In genomic region chr6:158059108-158059507, GRCh38 we compare ENCODE assay signal across 18 cellular contexts.
DNase-seq lines count a peak whose midpoint lies in the region; ATAC-seq, FAIRE-seq and TF ChIP-seq lines count a peak whose summit lies in the region.
"Had no signal": no experiment of that assay in that cellular context is flagged by ENCODE, and none has a peak within 500 bp of the region (broad histone marks: within the 10 kb centered on the region; RNA-seq: fewer than 3 reads in every experiment).

No MANE protein-coding gene starts in this region.

- no peak for TF ChIP-seq RAD21 in HepG2 (CRISPR knock-in tag; IDR thresholded peaks at IDR 0.05)

- H3K27me3 ChIP-seq in HepG2 (ENCODE audit: control insufficient read depth in 1 of 2, insufficient read depth in 2 of 2, low read length in 2 of 2) (no peaks in the 10 kb centered on the region), right lobe of liver (no peaks in the 10 kb centered on the region), neuronal stem cell (ENCODE audit: control insufficient read depth in 3 of 3, insufficient read depth in 3 of 3, low read depth in 1 of 3, low read length in 3 of 3) (no peaks in the 10 kb centered on the region)
- H3K27me3 ChIP-seq: esophagus muscularis mucosa had no signal

- no peak overlapping the region for H3K23ac ChIP-seq in neuronal stem cell (ENCODE audit: low read depth, low read length, poor library complexity)

- no peak overlapping the region for H3K18ac ChIP-seq in neuronal stem cell (ENCODE audit: low read length)

- ATAC-seq in HepG2, result peak; percentile 5; the same call in 1 of the 3 replicates
- ATAC-seq in right lobe of liver, result no peak
- ATAC-seq in activated CD4-positive, CD25-positive, alpha-beta regulatory T cell treated with anti-CD3 and anti-CD28 coated beads, Interleukin-2, amount 50 U/mL, for 24 hours, result no peak

- H3K4me3 ChIP-seq in HepG2 (replicated peaks in 1 of 3; ENCODE audit: insufficient read depth in 1 of 3, low read depth in 2 of 3, low read length in 3 of 3), result no peak overlapping the region
- H3K4me3 ChIP-seq in right lobe of liver, result no peak overlapping the region
- H3K4me3 ChIP-seq in neuronal stem cell (ENCODE audit: low read length in 2 of 2), result no peak overlapping the region
- H3K4me3 ChIP-seq: esophagus muscularis mucosa had no signal

- CTCF ChIA-PET in HepG2 (lab: Yijun Ruan, JAX; ENCODE audit: low intra/inter-chr PET ratio, low total read pairs), result no interaction called here

- no peak overlapping the region for H2BK15ac ChIP-seq in neuronal stem cell (ENCODE audit: low read length)

- H3K9me3 ChIP-seq in HepG2 (ENCODE audit: low read length) (no peaks in the 10 kb centered on the region), right lobe of liver (no peaks in the 10 kb centered on the region), neuronal stem cell (replicated peaks in 1 of 2; ENCODE audit: control insufficient read depth in 2 of 2, insufficient read depth in 1 of 2, low read depth in 1 of 2, low read length in 2 of 2) (peaks cover 4 to 11% of the 10 kb centered on the region in 2 donors)
- H3K9me3 ChIP-seq: Caco-2, esophagus muscularis mucosa had no signal

- H3K4me2 ChIP-seq in HepG2 (ENCODE audit: low read depth, low read length) (no peak overlapping the region), neuronal stem cell (ENCODE audit: insufficient read depth, low read length, poor library complexity, severe bottlenecking) (no peak overlapping the region)

- POLR2A ChIA-PET in HepG2 (lab: Yijun Ruan, JAX), result interaction anchor here (1.0 to 1.7 kb wide), 2 partner anchors 10 to 47 kb away, joined by 4 to 6 read pairs; no protein-coding TSS in a partner anchor

- peak overlapping the region; percentile 54 for H2BK5ac ChIP-seq in neuronal stem cell (ENCODE audit: low read length)

- TF ChIP-seq CTCF in HepG2 (CRISPR knock-in tag; IDR thresholded peaks at IDR 0.05) (no peak), right lobe of liver (IDR thresholded peaks at IDR 0.05) (no peak)

- peak overlapping the region; percentile 6 for H3K4ac ChIP-seq in neuronal stem cell (ENCODE audit: low read length)

- H4K20me1 ChIP-seq in HepG2 (ENCODE audit: insufficient read depth, low read length), result peaks cover 3% of the 10 kb centered on the region; the same call in 1 of the 2 replicates

- no peak overlapping the region for H4K8ac ChIP-seq in neuronal stem cell (ENCODE audit: low read depth, low read length)

- peak overlapping the region; percentile 91 for H2AK5ac ChIP-seq in neuronal stem cell (ENCODE audit: low read depth, low read length)

- no peak for TF ChIP-seq EP300 in HepG2 (IDR thresholded peaks at IDR 0.05; ENCODE audit: low read depth in 2 of 2, low read length in 2 of 2)
- TF ChIP-seq EP300 in HepG2 (CRISPR knock-in tag; IDR thresholded peaks at IDR 0.05; ENCODE audit: borderline replicate concordance), result no peak

- H2BK12ac ChIP-seq in neuronal stem cell (ENCODE audit: low read length), result no peak overlapping the region

- no peaks in the 10 kb centered on the region for H3K79me1 ChIP-seq in neuronal stem cell (ENCODE audit: low read depth, low read length)

- no peak overlapping the region for H4K91ac ChIP-seq in neuronal stem cell (ENCODE audit: low read depth, low read length, poor library complexity)

- in situ Hi-C loops in HepG2 (cut with HindIII; ENCODE audit: extremely low pct_ligation_motif_present, low pct_unique_long_range_greater_than_20kb) (no loop called here), KBM-7 (cut with MboI; ENCODE audit: low pct_unique_long_range_greater_than_20kb, low sequenced_read_pairs) (no loop called here)

- H2BK120ac ChIP-seq in neuronal stem cell (ENCODE audit: low read depth, low read length), result no peak overlapping the region

- no TSS peak for BruUV-seq in HepG2 (replicated peaks; lab: Mats Ljungman, UMichigan)

- H3K79me2 ChIP-seq in HepG2 (ENCODE audit: insufficient read depth, low read length), result no peaks in the 10 kb centered on the region

- H3K14ac ChIP-seq in neuronal stem cell (ENCODE audit: low read length), result no peak overlapping the region

- H3K27ac ChIP-seq in HepG2 (ENCODE audit: extremely low read length, insufficient read depth, low read length), result no peak overlapping the region
- no peak overlapping the region for H3K27ac ChIP-seq in right lobe of liver
- H3K27ac ChIP-seq in angular gyrus (ENCODE audit: low read depth, low read length), result peak overlapping the region; percentile 33
- no peak overlapping the region for H3K27ac ChIP-seq in neuronal stem cell (replicated peaks; ENCODE audit: low read length)

- intact Hi-C loops in HepG2 (cut with micrococcal nuclease; ENCODE audit: unreplicated experiment), result no loop called here
- intact Hi-C loops in right lobe of liver (cut with DNase I), result no loop called here

- H3K4me1 ChIP-seq in HepG2 (ENCODE audit: insufficient read depth, low read length) (peaks cover 8% of the 10 kb centered on the region; the same call in 1 of the 2 replicates), right lobe of liver (peaks cover 0 to 12% (median 0%) of the 10 kb centered on the region in 4 donors), neuronal stem cell (ENCODE audit: control insufficient read depth in 2 of 2, insufficient read depth in 1 of 2, low read depth in 1 of 2, low read length in 2 of 2) (no peaks in the 10 kb centered on the region)

- WGBS in HepG2 (ENCODE audit: low lambda C conversion rate), result 93% methylated on average over 12 of the region's 13 CpGs
- 93% methylated on average over 8 of the region's 13 CpGs for WGBS in right lobe of liver (ENCODE audit: insufficient coverage, low coverage, low lambda C conversion rate, missing lambda C conversion rate)
- no CpG with 5 or more reads among the region's 13 CpGs for WGBS in neuronal stem cell (ENCODE audit: extremely low coverage in 2 of 2, insufficient read length in 2 of 2, insufficient replicate concordance in 1 of 2), 2 donors

- FAIRE-seq in HepG2 (lab: Jason Lieb, UNC), result no peak
- FAIRE-seq: H1 had no signal

- DNase-seq in HepG2 (ENCODE audit: low spot score) (no peak), right lobe of liver (no peak), neuronal stem cell (ENCODE audit: low spot score) (no peak), germinal center (ENCODE audit: low spot score) (no peak), SKM-1 treated with dmso at 0.1 percent for 144 hours (lab: John Stamatoyannopoulos, UW; ENCODE audit: unreplicated experiment) (no peak), KBM-7 (no peak)
- DNase-seq: Caco-2; EL; mammary epithelial cell; naive B cell; NCI-H1694; NCI-H226; stimulated activated CD4-positive, alpha-beta T cell treated with anti-CD3 and anti-CD28 coated beads, Interleukin-12 subunit alpha, Interleukin-12 subunit beta, amount 100 ng/mL, for 4 hours; trophoblast cell had no signal

- H3K36me3 ChIP-seq in HepG2 (replicated peaks in 1 of 2; ENCODE audit: control insufficient read depth in 1 of 2, insufficient read depth in 2 of 2, low read length in 2 of 2), result peaks cover 54 to 86% of the 10 kb centered on the region in 2 experiments
- peaks cover 0 to 3% (median 0%) of the 10 kb centered on the region in 4 donors for H3K36me3 ChIP-seq in right lobe of liver
- peaks cover 3 to 12% of the 10 kb centered on the region in 2 donors for H3K36me3 ChIP-seq in neuronal stem cell (replicated peaks in 1 of 2; ENCODE audit: control insufficient read depth in 2 of 2, insufficient read depth in 2 of 2, low read length in 2 of 2)

- no peak overlapping the region for H2AFZ ChIP-seq in HepG2 (ENCODE audit: low read length)
- H2AFZ ChIP-seq in neuronal stem cell (ENCODE audit: low read length), result no peak overlapping the region

- TF ChIP-seq POLR2A in HepG2 (IDR thresholded peaks at IDR 0.05; ENCODE audit: insufficient read depth in 1 of 2, low read depth in 2 of 2, low read length in 2 of 2), result peak in 1 of 2 experiments; percentile 29; a peak in 1 of 4 replicates
- TF ChIP-seq POLR2A in right lobe of liver (IDR thresholded peaks at IDR 0.05), result no peak

- H3K9ac ChIP-seq in HepG2 (ENCODE audit: insufficient read depth, low read depth, low read length), result no peak overlapping the region
- peak overlapping the region; percentile 89 for H3K9ac ChIP-seq in neuronal stem cell (ENCODE audit: low read depth, low read length, poor library complexity)

TF ChIP-seq in HepG2, 621 proteins besides CTCF, POLR2A, EP300 and RAD21 (continues in another document):
- no peak for TF ChIP-seq ZNF329 (CRISPR knock-in tag; IDR thresholded peaks at IDR 0.05; ENCODE audit: low read depth)
- TF ChIP-seq ZNF891 (CRISPR knock-in tag; IDR thresholded peaks at IDR 0.05), result peak; percentile 60; the same call in 1 of the 2 replicates
- TF ChIP-seq HNRNPUL1 (IDR thresholded peaks at IDR 0.05; ENCODE audit: low read depth, low read length), result no peak
- TF ChIP-seq ATRX (CRISPR knock-in tag; IDR thresholded peaks at IDR 0.05; ENCODE audit: borderline replicate concordance), result no peak
- no peak for TF ChIP-seq ETV6 (CRISPR knock-in tag; conservative IDR thresholded peaks at IDR 0.05)
- TF ChIP-seq ZNF616 (CRISPR knock-in tag; IDR thresholded peaks at IDR 0.05; ENCODE audit: low read depth), result no peak
- no peak for TF ChIP-seq ZNF354B (CRISPR knock-in tag; IDR thresholded peaks at IDR 0.05)
- no peak for TF ChIP-seq ZNF777 (CRISPR knock-in tag; IDR thresholded peaks at IDR 0.05)
- TF ChIP-seq ZNF280D (CRISPR knock-in tag; IDR thresholded peaks at IDR 0.05), result no peak
- TF ChIP-seq NRL (CRISPR knock-in tag; IDR thresholded peaks at IDR 0.05; ENCODE audit: borderline replicate concordance), result 0 out of 2 replicates have a peak, but pooled peaks have one; percentile 69
- TF ChIP-seq MEIS1 (CRISPR knock-in tag; IDR thresholded peaks at IDR 0.05; ENCODE audit: borderline replicate concordance), result no peak
